Comparison of ENCODE assay signal across 5 cellular contexts in genomic region chr6:49629485-49630088, GRCh38. TPM values are rescaled to one million over a fixed set of nuclear protein-coding genes. Genes with fewer than 3 reads are reported as not detected.
"Had no signal": no experiment of that assay in that cellular context is flagged by ENCODE, and none has a peak within 500 bp of the region (broad histone marks: within the 10 kb centered on the region; RNA-seq: fewer than 3 reads in every experiment).

No MANE protein-coding gene starts in this region.

RNA-seq across cellular contexts. Expression of gene RHAG, which starts 7.1 kb away (rescaled TPM):
- total RNA-seq: GM23248, H1, H4, H9, HFFc6 had no signal
- polyA plus RNA-seq: GM23248, H1 had no signal
